9 cellular contexts compared by ENCODE assay signal in genomic region chr2:42314892-42315468, GRCh38. TPM values are rescaled to one million over a fixed set of nuclear protein-coding genes. Genes with fewer than 3 reads are reported as not detected.
A peak's percentile ranks its signal among the peaks of the same experiment; 100 is the strongest.
DNase-seq lines count a peak whose midpoint lies in the region; ATAC-seq and TF ChIP-seq lines count a peak whose summit lies in the region.
"Had no signal": no experiment of that assay in that cellular context is flagged by ENCODE, and none has a peak within 500 bp of the region (broad histone marks: within the 10 kb centered on the region; RNA-seq: fewer than 3 reads in every experiment).

No MANE protein-coding gene starts in this region.

- CTCF ChIA-PET in mammary epithelial cell (lab: Charles Lee; ENCODE audit: low non-redundant PET): no interaction called here

- no peak for TF ChIP-seq CTCF in mammary epithelial cell (conservative IDR thresholded peaks at IDR 0.05 in 1 of 2, IDR thresholded peaks at IDR 0.05 in 1 of 2; ENCODE audit: extremely low read depth in 1 of 2, insufficient read depth in 1 of 2, low read depth in 1 of 2, low read length in 2 of 2)
- no peak for TF ChIP-seq CTCF in osteocyte (IDR thresholded peaks at IDR 0.05)

- H3K4me1 Mint-ChIP-seq in osteocyte (ENCODE audit: unreplicated experiment): peaks cover 10% of the 10 kb centered on the region

- H3K27me3 Mint-ChIP-seq in osteocyte (ENCODE audit: unreplicated experiment): no peaks in the 10 kb centered on the region
- H3K27me3 Mint-ChIP-seq: type B pancreatic cell had no signal

- DNase-seq in GM03348 (ENCODE audit: low spot score): peak; percentile 86
- peak; percentile 32 for DNase-seq in NCI-H460 (ENCODE audit: extremely low read depth, low read depth)
- DNase-seq in mammary epithelial cell: peak; percentile 84
- no peak for DNase-seq in osteocyte (ENCODE audit: extremely low spot score, unreplicated experiment)
- DNase-seq in HuH-7 (ENCODE audit: low spot score): no peak
- no peak for DNase-seq in NCI-H774 (lab: John Stamatoyannopoulos, UW)
- DNase-seq: kidney had no signal

- peak overlapping the region; percentile 64 for H2AFZ ChIP-seq in mammary epithelial cell (ENCODE audit: low read depth, low read length)

- H3K27ac ChIP-seq in mammary epithelial cell (ENCODE audit: insufficient read depth, low read depth, low read length): peak overlapping the region; percentile 57

- no peaks in the 10 kb centered on the region for H4K20me1 ChIP-seq in mammary epithelial cell (ENCODE audit: insufficient read depth, low read length)

- no peak overlapping the region for H3K4me3 ChIP-seq in mammary epithelial cell (replicated peaks in 1 of 3; ENCODE audit: insufficient read depth in 1 of 3, low read depth in 2 of 3, low read length in 3 of 3)

- ATAC-seq in GM21825 (IDR thresholded peaks at IDR 0.05; ENCODE audit: unreplicated experiment): no peak

- in situ Hi-C loops in mammary epithelial cell (cut with MboI; ENCODE audit: low sequenced_read_pairs in 2 of 2): no loop called here

- H3K9me3 ChIP-seq in mammary epithelial cell (replicated peaks; ENCODE audit: insufficient read depth, low read length): no peaks in the 10 kb centered on the region

- no peaks in the 10 kb centered on the region for H3K36me3 ChIP-seq in mammary epithelial cell (ENCODE audit: insufficient read depth, low read length)

- 64% methylated on average over 3 of the region's 3 CpGs for WGBS in mammary epithelial cell (ENCODE audit: low coverage, missing lambda C conversion rate)

- H3K4me3 Mint-ChIP-seq in osteocyte (ENCODE audit: unreplicated experiment): no peak overlapping the region
- H3K4me3 Mint-ChIP-seq: type B pancreatic cell had no signal

- intact Hi-C loops in mammary epithelial cell (cut with micrococcal nuclease): no loop called here

- no peaks in the 10 kb centered on the region for H3K79me2 ChIP-seq in mammary epithelial cell (ENCODE audit: insufficient read depth, low read length)

- H3K9me3 Mint-ChIP-seq in osteocyte (ENCODE audit: unreplicated experiment): no peaks in the 10 kb centered on the region
- H3K9me3 Mint-ChIP-seq: type B pancreatic cell had no signal

- H3K4me2 ChIP-seq in mammary epithelial cell (ENCODE audit: insufficient read depth, low read depth, low read length): peak overlapping the region; percentile 48

- no peaks in the 10 kb centered on the region for H3K27me3 ChIP-seq in mammary epithelial cell (ENCODE audit: insufficient read depth, low read length)

- no peak overlapping the region for H3K9ac ChIP-seq in mammary epithelial cell (ENCODE audit: insufficient read depth, low read length)

- dilution Hi-C loops in mammary epithelial cell (cut with HindIII; ENCODE audit: low sequenced_read_pairs): no loop called here

- peaks cover 16% of the 10 kb centered on the region for H3K4me1 ChIP-seq in mammary epithelial cell (ENCODE audit: insufficient read depth, low read length)

- peaks cover 21% of the 10 kb centered on the region for H3K36me3 Mint-ChIP-seq in osteocyte (ENCODE audit: unreplicated experiment)

- H3K27ac Mint-ChIP-seq in osteocyte (ENCODE audit: unreplicated experiment): peak overlapping the region; percentile 1
- H3K27ac Mint-ChIP-seq: type B pancreatic cell had no signal

- no TSS peak for BruUV-seq in mammary epithelial cell (replicated peaks; lab: Mats Ljungman, UMichigan)

RNA-seq across cellular contexts. Expression of gene COX7A2L, which starts 46.0 kb away (rescaled TPM):
- 294 and 299 TPM in 2 replicates for total RNA-seq in NCI-H460 (2014; rRNA removed; shearing (Covaris generic))
- 142 and 143 TPM in 2 replicates for polyA plus RNA-seq in NCI-H460 (2014; cell fraction: nucleus; rRNA removed)
- total RNA-seq in mammary epithelial cell (100 to 1,000 TPM; 129 to 238 TPM), osteocyte (103 and 114 TPM in 2 replicates)
- polyA plus RNA-seq in mammary epithelial cell: 102 TPM
- polyA minus RNA-seq in mammary epithelial cell: 109 TPM

Comparison
In these comparisons a context has a peak if more than half of its experiments do, and no peak if none do; other contexts are left out.
1. DNase-seq: peak in GM03348 (single experiment), NCI-H460 (single experiment) and mammary epithelial cell (single experiment); none in osteocyte (single experiment), HuH-7 (single experiment) and NCI-H774 (single experiment).